8 cellular contexts compared by ENCODE assay signal in genomic region chr14:24195186-24196070, GRCh38. TPM values are rescaled to one million over a fixed set of nuclear protein-coding genes. Genes with fewer than 3 reads are reported as not detected.
DNase-seq lines count a peak whose midpoint lies in the region; ATAC-seq and TF ChIP-seq lines count a peak whose summit lies in the region.

A gene with protein sequence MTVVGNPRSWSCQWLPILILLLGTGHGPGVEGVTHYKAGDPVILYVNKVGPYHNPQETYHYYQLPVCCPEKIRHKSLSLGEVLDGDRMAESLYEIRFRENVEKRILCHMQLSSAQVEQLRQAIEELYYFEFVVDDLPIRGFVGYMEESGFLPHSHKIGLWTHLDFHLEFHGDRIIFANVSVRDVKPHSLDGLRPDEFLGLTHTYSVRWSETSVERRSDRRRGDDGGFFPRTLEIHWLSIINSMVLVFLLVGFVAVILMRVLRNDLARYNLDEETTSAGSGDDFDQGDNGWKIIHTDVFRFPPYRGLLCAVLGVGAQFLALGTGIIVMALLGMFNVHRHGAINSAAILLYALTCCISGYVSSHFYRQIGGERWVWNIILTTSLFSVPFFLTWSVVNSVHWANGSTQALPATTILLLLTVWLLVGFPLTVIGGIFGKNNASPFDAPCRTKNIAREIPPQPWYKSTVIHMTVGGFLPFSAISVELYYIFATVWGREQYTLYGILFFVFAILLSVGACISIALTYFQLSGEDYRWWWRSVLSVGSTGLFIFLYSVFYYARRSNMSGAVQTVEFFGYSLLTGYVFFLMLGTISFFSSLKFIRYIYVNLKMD (minus strand): TSS chr14:24195441. CDS start chr14:24195019, 422 bp downstream.

- H3K27me3 ChIP-seq in left ventricle myocardium inferior (ENCODE audit: low read depth): no peaks in the 10 kb centered on the region
- no peaks in the 10 kb centered on the region for H3K27me3 ChIP-seq in psoas muscle (ENCODE audit: insufficient read depth in 3 of 3, low read length in 2 of 3)

- H3K27ac ChIP-seq in left ventricle myocardium inferior (replicated peaks) (peak within 1 kb of the TSS; percentile 100), psoas muscle (peak within 1 kb of the TSS; percentile 96), urinary bladder (ENCODE audit: low read depth) (peak within 1 kb of the TSS; percentile 94)

- H3K9me3 ChIP-seq in left ventricle myocardium inferior (replicated peaks) (no peaks in the 10 kb centered on the region), psoas muscle (no peaks in the 10 kb centered on the region)

- intact Hi-C loops in T-helper 1 cell treated with Interleukin-12 subunit alpha and Interleukin-12 subunit beta and Interleukin-4 antibody, amounts not matched to agents 30 ng/mL and 1 ng/mL, for 36 hours (cut with micrococcal nuclease): loop anchor here (1.0 to 5.0 kb wide), 10 partner anchors 18 to 643 kb away; partner anchors contain the start of genes CHMP4A, DCAF11, DHRS1 and EMC9
- intact Hi-C loops in left ventricle myocardium inferior (cut with micrococcal nuclease) (no loop called here), psoas muscle (cut with DNase I) (no loop called here)

- ATAC-seq in HG02763 (IDR thresholded peaks at IDR 0.05; ENCODE audit: unreplicated experiment): peak; percentile 80
- peak; percentile 93 to 97 (median 94) for ATAC-seq in psoas muscle

- in situ Hi-C loops in GM13976 (cut with MboI; ENCODE audit: low sequenced_read_pairs, unreplicated experiment): no loop called here

- DNase-seq in GM13976 (ENCODE audit: low spot score) (peak; percentile 96), NCI-H1417 (lab: John Stamatoyannopoulos, UW) (peak; percentile 85 to 93 (median 92)), amniotic epithelial cell (ENCODE audit: low read depth) (peak; percentile 83), left ventricle myocardium inferior (peak; percentile 92), psoas muscle (peak; percentile 91 to 95)

- H3K36me3 ChIP-seq in left ventricle myocardium inferior (peaks cover 35% of the 10 kb centered on the region), psoas muscle (ENCODE audit: insufficient read depth in 1 of 2, low read depth in 1 of 2) (peaks cover 0 to 35% of the 10 kb centered on the region in 2 donors), urinary bladder (ENCODE audit: insufficient read depth) (no peaks in the 10 kb centered on the region)

- peak within 1 kb of the TSS; percentile 100 for H3K4me3 ChIP-seq in left ventricle myocardium inferior
- peak within 1 kb of the TSS; percentile 89 for H3K4me3 ChIP-seq in psoas muscle
- peak within 1 kb of the TSS; percentile 67 for H3K4me3 ChIP-seq in urinary bladder (ENCODE audit: low read depth, low read length)

- TF ChIP-seq CTCF in GM13976 (IDR thresholded peaks at IDR 0.05; ENCODE audit: borderline replicate concordance, control extremely low read depth, extremely low read depth, insufficient read depth, missing control alignments) (no peak), left ventricle myocardium inferior (IDR thresholded peaks at IDR 0.05; ENCODE audit: borderline replicate concordance) (no peak), psoas muscle (IDR thresholded peaks at IDR 0.05) (no peak)

- H3K4me1 ChIP-seq in left ventricle myocardium inferior: peaks cover 49% of the 10 kb centered on the region
- peaks cover 22% of the 10 kb centered on the region for H3K4me1 ChIP-seq in psoas muscle
- peaks cover 1% of the 10 kb centered on the region for H3K4me1 ChIP-seq in urinary bladder (ENCODE audit: insufficient read depth)

- 0 to 1% (median 1%) methylated on average over 82 to 89 of the region's 89 CpGs for WGBS in psoas muscle, 3 donors
- WGBS in urinary bladder: under 1% methylated on average over 89 of the region's 89 CpGs

RNA-seq across cellular contexts. Expression of the gene that starts here (rescaled TPM):
- total RNA-seq in T-helper 1 cell treated with Interleukin-12 subunit alpha and Interleukin-12 subunit beta and Interleukin-4 antibody, amounts not matched to agents 30 ng/mL and 1 ng/mL, for 36 hours: 35.8 and 45.3 TPM in 2 replicates
- total RNA-seq in left ventricle myocardium inferior (22.2 TPM), psoas muscle (10 to 100 TPM; 21.0 to 22.7 (median 21.8) TPM), urinary bladder (30.4 TPM)
- polyA plus RNA-seq in psoas muscle (10 to 100 TPM; 21.7 to 43.4 (median 31.7) TPM), urinary bladder (48.1 TPM)

Comparison
In these comparisons a context has a peak if more than half of its experiments do, and no peak if none do; other contexts are left out.
1. Peak in every context shown above with its lines: DNase-seq, ATAC-seq, H3K4me3 ChIP-seq and H3K27ac ChIP-seq.